In genomic region chr18:33157893-33158292, GRCh38 we compare ENCODE assay signal across 27 cellular contexts.
DNase-seq lines count a peak whose midpoint lies in the region; ATAC-seq, FAIRE-seq and TF ChIP-seq lines count a peak whose summit lies in the region.
"Had no signal": no experiment of that assay in that cellular context is flagged by ENCODE, and none has a peak within 500 bp of the region (broad histone marks: within the 10 kb centered on the region; RNA-seq: fewer than 3 reads in every experiment).

No MANE protein-coding gene starts in this region.

- FAIRE-seq in HepG2 (lab: Jason Lieb, UNC) = no peak
- FAIRE-seq: A549, GM12878, HTR-8/SVneo had no signal

- DNase-seq in right lobe of liver (no peak), HepG2 (ENCODE audit: low spot score) (no peak), SK-N-DZ (ENCODE audit: low spot score) (peak; percentile 7), mesendoderm (peak; percentile 0), sciatic nerve (ENCODE audit: low spot score) (no peak)
- DNase-seq: AML-193; CD4-positive, alpha-beta T cell; DMS53; EL; GDM1; H7; KBM-7; MV-4-11; NCI-H1105; NCI-H1436 treated with DMSO at 0.1 percent for 48 hours; NCI-H2029; NCI-H2227 treated with DMSO at 0.1 percent for 48 hours; NCI-H526 treated with DMSO at 0.1 percent for 48 hours; Peyer's patch; SHP77 treated with DMSO at 0.1 percent for 48 hours had no signal

- CTCF ChIA-PET in HepG2 (lab: Yijun Ruan, JAX; ENCODE audit: low intra/inter-chr PET ratio, low total read pairs) = no interaction called here

- no peak overlapping the region for H2AK5ac ChIP-seq in mesendoderm (ENCODE audit: low read length)

- H3K4ac ChIP-seq in mesendoderm (ENCODE audit: low read depth, low read length) = no peak overlapping the region

- no peak for TF ChIP-seq RAD21 in HepG2 (CRISPR knock-in tag; IDR thresholded peaks at IDR 0.05)

- H4K8ac ChIP-seq in mesendoderm (ENCODE audit: low read depth, low read length) = no peak overlapping the region

- no peaks in the 10 kb centered on the region for H3K79me2 ChIP-seq in HepG2 (ENCODE audit: insufficient read depth, low read length)
- H3K79me2 ChIP-seq in mesendoderm (ENCODE audit: control insufficient read depth, insufficient read depth, low read length) = no peaks in the 10 kb centered on the region

- H2BK15ac ChIP-seq in mesendoderm (replicated peaks; ENCODE audit: low read depth) = no peak overlapping the region

- TF ChIP-seq CTCF in right lobe of liver (IDR thresholded peaks at IDR 0.05) = no peak
- TF ChIP-seq CTCF in HepG2 (CRISPR knock-in tag; IDR thresholded peaks at IDR 0.05) = no peak

- no peak overlapping the region for H3K23ac ChIP-seq in mesendoderm (ENCODE audit: low read length)

- no peak overlapping the region for H3K18ac ChIP-seq in mesendoderm (ENCODE audit: low read length)

- no peak overlapping the region for H3K56ac ChIP-seq in mesendoderm (ENCODE audit: low read length)

- no peak for TF ChIP-seq EP300 in HepG2 (IDR thresholded peaks at IDR 0.05; ENCODE audit: low read depth in 2 of 2, low read length in 2 of 2)
- no peak for TF ChIP-seq EP300 in HepG2 (CRISPR knock-in tag; IDR thresholded peaks at IDR 0.05; ENCODE audit: borderline replicate concordance)

- ATAC-seq in right lobe of liver (peak; percentile 19 to 64 (median 42)), HepG2 (no peak), HG03457 (IDR thresholded peaks at IDR 0.05; ENCODE audit: unreplicated experiment) (no peak), GM18502 (IDR thresholded peaks at IDR 0.05; ENCODE audit: poor library complexity, unreplicated experiment) (no peak), sciatic nerve (no peak)
- ATAC-seq: A549, GM12878 had no signal

- no peak overlapping the region for H2BK120ac ChIP-seq in mesendoderm (ENCODE audit: low read depth, low read length)

- no peak overlapping the region for H2AFZ ChIP-seq in HepG2 (ENCODE audit: low read length)

- no peaks in the 10 kb centered on the region for H3K27me3 ChIP-seq in right lobe of liver
- no peaks in the 10 kb centered on the region for H3K27me3 ChIP-seq in HepG2 (ENCODE audit: control insufficient read depth in 1 of 2, insufficient read depth in 2 of 2, low read length in 2 of 2)
- no peaks in the 10 kb centered on the region for H3K27me3 ChIP-seq in mesendoderm (ENCODE audit: insufficient read depth, low read length, poor library complexity)
- H3K27me3 ChIP-seq: BLaER1 treated with 17β-estradiol and CSF1 and Interleukin-3, amounts not matched to agents 10 nM and 100 nM; Peyer's patch had no signal

- H3K4me3 ChIP-seq in right lobe of liver = no peak overlapping the region
- H3K4me3 ChIP-seq in HepG2 (replicated peaks in 1 of 3; ENCODE audit: insufficient read depth in 1 of 3, low read depth in 2 of 3, low read length in 3 of 3) = no peak overlapping the region
- no peak overlapping the region for H3K4me3 ChIP-seq in mesendoderm (ENCODE audit: low read length)
- H3K4me3 ChIP-seq: A549; BLaER1 treated with 17β-estradiol and CSF1 and Interleukin-3, amounts not matched to agents 10 nM and 100 nM; GM12878; Peyer's patch; SK-N-MC had no signal

- no peaks in the 10 kb centered on the region for H3K9me3 ChIP-seq in right lobe of liver
- H3K9me3 ChIP-seq in HepG2 (ENCODE audit: low read length) = no peaks in the 10 kb centered on the region
- H3K9me3 ChIP-seq: A549; BLaER1 treated with 17β-estradiol and CSF1 and Interleukin-3, amounts not matched to agents 10 nM and 100 nM; Peyer's patch had no signal

- H3K27ac ChIP-seq in right lobe of liver (no peak overlapping the region), HepG2 (ENCODE audit: extremely low read length, insufficient read depth, low read length) (no peak overlapping the region), mesendoderm (ENCODE audit: low read depth, low read length) (no peak overlapping the region)
- H3K27ac ChIP-seq: A549; BLaER1 treated with 17β-estradiol and CSF1 and Interleukin-3, amounts not matched to agents 10 nM and 100 nM; Peyer's patch; SK-N-MC had no signal

- no peaks in the 10 kb centered on the region for H3K79me1 ChIP-seq in mesendoderm (ENCODE audit: low read length)

- no peak overlapping the region for H3K9ac ChIP-seq in HepG2 (ENCODE audit: insufficient read depth, low read depth, low read length)
- no peak overlapping the region for H3K9ac ChIP-seq in mesendoderm (ENCODE audit: low read length)
- H3K9ac ChIP-seq: BLaER1 treated with 17β-estradiol and CSF1 and Interleukin-3, amounts not matched to agents 10 nM and 100 nM had no signal

- H3K4me2 ChIP-seq in HepG2 (ENCODE audit: low read depth, low read length) = no peak overlapping the region
- H3K4me2 ChIP-seq in mesendoderm (ENCODE audit: low read length) = no peak overlapping the region
- H3K4me2 ChIP-seq: A549 had no signal

- H3K4me1 ChIP-seq in right lobe of liver (no peaks in the 10 kb centered on the region), HepG2 (ENCODE audit: insufficient read depth, low read length) (no peaks in the 10 kb centered on the region), mesendoderm (ENCODE audit: control insufficient read depth, low read depth, low read length) (no peaks in the 10 kb centered on the region)
- H3K4me1 ChIP-seq: A549, Peyer's patch had no signal

- intact Hi-C loops in right lobe of liver (cut with DNase I) (no loop called here), HepG2 (cut with micrococcal nuclease; ENCODE audit: unreplicated experiment) (no loop called here), sciatic nerve (cut with DNase I) (no loop called here)

- TF ChIP-seq POLR2A in right lobe of liver (IDR thresholded peaks at IDR 0.05) = no peak
- TF ChIP-seq POLR2A in HepG2 (IDR thresholded peaks at IDR 0.05; ENCODE audit: insufficient read depth in 1 of 2, low read depth in 2 of 2, low read length in 2 of 2) = no peak

- H3K36me3 ChIP-seq in right lobe of liver (no peaks in the 10 kb centered on the region), HepG2 (replicated peaks in 1 of 2; ENCODE audit: control insufficient read depth in 1 of 2, insufficient read depth in 2 of 2, low read length in 2 of 2) (no peaks in the 10 kb centered on the region), mesendoderm (ENCODE audit: control insufficient read depth, insufficient read depth, low read length) (no peaks in the 10 kb centered on the region)
- H3K36me3 ChIP-seq: BLaER1 treated with 17β-estradiol and CSF1 and Interleukin-3, amounts not matched to agents 10 nM and 100 nM; Peyer's patch had no signal

- no peaks in the 10 kb centered on the region for H4K20me1 ChIP-seq in HepG2 (ENCODE audit: insufficient read depth, low read length)
- H4K20me1 ChIP-seq: BLaER1 treated with 17β-estradiol and CSF1 and Interleukin-3, amounts not matched to agents 10 nM and 100 nM had no signal

- no peak overlapping the region for H2BK5ac ChIP-seq in mesendoderm (ENCODE audit: low read length)

- in situ Hi-C loops in HepG2 (cut with HindIII; ENCODE audit: extremely low pct_ligation_motif_present, low pct_unique_long_range_greater_than_20kb) = no loop called here

- H4K5ac ChIP-seq in mesendoderm (ENCODE audit: low read length) = no peak overlapping the region

- 5% methylated on average over 1 of the region's 1 CpG for WGBS in right lobe of liver (ENCODE audit: insufficient coverage, low coverage, low lambda C conversion rate, missing lambda C conversion rate)
- WGBS in HepG2 (ENCODE audit: low lambda C conversion rate) = 0% methylated on average over 1 of the region's 1 CpG
- no CpG with 5 or more reads among the region's 1 CpG for WGBS in mesendoderm (ENCODE audit: extremely low coverage, insufficient coverage, low lambda C conversion rate)

- no TSS peak for BruUV-seq in HepG2 (replicated peaks; lab: Mats Ljungman, UMichigan)

- POLR2A ChIA-PET in HepG2 (lab: Yijun Ruan, JAX) = no interaction called here

TF ChIP-seq in HepG2, 621 proteins besides CTCF, POLR2A, EP300 and RAD21 (continues in another document):
- TF ChIP-seq ZFP37 (CRISPR knock-in tag; IDR thresholded peaks at IDR 0.05; ENCODE audit: borderline replicate concordance) = no peak
- no peak for TF ChIP-seq ZNF10 (CRISPR knock-in tag; IDR thresholded peaks at IDR 0.05; ENCODE audit: borderline replicate concordance, low read depth)
- TF ChIP-seq, protein P1, sequence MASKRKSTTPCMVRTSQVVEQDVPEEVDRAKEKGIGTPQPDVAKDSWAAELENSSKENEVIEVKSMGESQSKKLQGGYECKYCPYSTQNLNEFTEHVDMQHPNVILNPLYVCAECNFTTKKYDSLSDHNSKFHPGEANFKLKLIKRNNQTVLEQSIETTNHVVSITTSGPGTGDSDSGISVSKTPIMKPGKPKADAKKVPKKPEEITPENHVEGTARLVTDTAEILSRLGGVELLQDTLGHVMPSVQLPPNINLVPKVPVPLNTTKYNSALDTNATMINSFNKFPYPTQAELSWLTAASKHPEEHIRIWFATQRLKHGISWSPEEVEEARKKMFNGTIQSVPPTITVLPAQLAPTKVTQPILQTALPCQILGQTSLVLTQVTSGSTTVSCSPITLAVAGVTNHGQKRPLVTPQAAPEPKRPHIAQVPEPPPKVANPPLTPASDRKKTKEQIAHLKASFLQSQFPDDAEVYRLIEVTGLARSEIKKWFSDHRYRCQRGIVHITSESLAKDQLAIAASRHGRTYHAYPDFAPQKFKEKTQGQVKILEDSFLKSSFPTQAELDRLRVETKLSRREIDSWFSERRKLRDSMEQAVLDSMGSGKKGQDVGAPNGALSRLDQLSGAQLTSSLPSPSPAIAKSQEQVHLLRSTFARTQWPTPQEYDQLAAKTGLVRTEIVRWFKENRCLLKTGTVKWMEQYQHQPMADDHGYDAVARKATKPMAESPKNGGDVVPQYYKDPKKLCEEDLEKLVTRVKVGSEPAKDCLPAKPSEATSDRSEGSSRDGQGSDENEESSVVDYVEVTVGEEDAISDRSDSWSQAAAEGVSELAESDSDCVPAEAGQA (IDR thresholded peaks at IDR 0.05; ENCODE audit: low read depth) = no peak
- TF ChIP-seq, protein P1 (CRISPR knock-in tag; IDR thresholded peaks at IDR 0.05; ENCODE audit: borderline replicate concordance) = no peak

Comparison
In these comparisons a context has a peak if more than half of its experiments do, and no peak if none do; other contexts are left out.
1. ATAC-seq: peak in right lobe of liver (4 of 4); none in HepG2 (single experiment), HG03457 (single experiment), GM18502 (single experiment) and sciatic nerve (single experiment).
2. DNase-seq: peak in SK-N-DZ (single experiment) and mesendoderm (single experiment); none in right lobe of liver (0 of 3), HepG2 (single experiment) and sciatic nerve (single experiment).